Comparison of ENCODE assay signal across 21 cellular contexts in the genomic region with DNA sequence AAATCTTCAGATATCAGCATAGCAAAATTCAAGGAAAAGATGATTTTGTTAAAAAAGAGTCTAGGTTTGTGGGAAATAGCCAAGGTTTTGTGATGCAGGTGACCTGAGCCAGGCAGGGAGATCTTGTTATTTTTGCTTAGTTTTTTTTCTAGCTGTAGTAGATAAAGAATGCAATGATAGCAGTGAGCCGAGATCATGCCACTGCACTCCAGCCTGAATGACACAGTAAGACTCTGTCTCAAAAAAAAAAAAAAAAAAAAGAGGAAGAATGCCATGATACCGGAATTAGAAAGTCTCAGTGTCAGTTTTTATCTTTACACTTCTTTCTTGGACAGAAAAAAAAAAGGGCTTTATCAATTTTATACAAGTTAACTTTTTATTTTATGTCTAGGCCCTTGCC. TPM values are rescaled to one million over a fixed set of nuclear protein-coding genes. Genes with fewer than 3 reads are reported as not detected.
"Had no signal": no experiment of that assay in that cellular context is flagged by ENCODE, and none has a peak within 500 bp of the region (broad histone marks: within the 10 kb centered on the region; RNA-seq: fewer than 3 reads in every experiment).

No MANE protein-coding gene starts in this region.

- ATAC-seq: activated CD4-positive, CD25-positive, alpha-beta regulatory T cell treated with anti-CD3 and anti-CD28 coated beads, Interleukin-2, amount 50 U/mL, for 24 hours; gastrocnemius medialis; left lung; upper lobe of right lung had no signal

- DNase-seq: activated CD4-positive, alpha-beta T cell treated with anti-CD3 and anti-CD28 coated beads, Interleukin-2, amount 10 ng/mL, durations not matched to agents 7 days and 5 days; activated CD8-positive, alpha-beta memory T cell treated with anti-CD3 and anti-CD28 coated beads, Interleukin-2, amount 50 U/mL, for 48 hours; activated effector memory CD4-positive, alpha-beta T cell treated with anti-CD3 and anti-CD28 coated beads, Interleukin-2, amount 50 U/mL, for 16 hours; activated T-cell treated with anti-CD3 and anti-CD28 coated beads, Interleukin-2, amount 50 U/mL, for 48 hours; effector CD4-positive, alpha-beta T cell; gastrocnemius medialis; kidney; left lung; stimulated activated CD4-positive, alpha-beta T cell treated with anti-CD3 and anti-CD28 coated beads, Interleukin-2, amount 100 ng/mL, for 24 hours; SW 1271; upper lobe of right lung had no signal

- H3K27me3 ChIP-seq: breast epithelium, gastrocnemius medialis, left lung, suprapubic skin, upper lobe of right lung had no signal

- H3K27ac ChIP-seq: breast epithelium, gastrocnemius medialis, left lung, suprapubic skin, upper lobe of right lung had no signal

- H3K36me3 ChIP-seq: breast epithelium, gastrocnemius medialis, left lung, suprapubic skin, upper lobe of right lung had no signal

- H3K4me3 ChIP-seq: breast epithelium, gastrocnemius medialis, left lung, suprapubic skin, upper lobe of right lung had no signal

- H3K9me3 ChIP-seq: gastrocnemius medialis, upper lobe of right lung had no signal

- H3K4me1 ChIP-seq: breast epithelium, gastrocnemius medialis, left lung, upper lobe of right lung had no signal

RNA-seq across cellular contexts. Expression of a gene that starts 27.5 kb away (rescaled TPM):
- total RNA-seq: activated CD4-positive, alpha-beta T cell treated with anti-CD3 and anti-CD28 coated beads, Interleukin-2, amount 10 ng/mL, durations not matched to agents 7 days and 5 days; astrocyte; left lung; lung microvascular endothelial cell; mesothelial cell of epicardium; neural crest cell; osteoblast; progenitor cell of endocrine pancreas; T-helper 2 cell treated with Interferon-gamma antibody and Interleukin-4, amounts not matched to agents 100 ng/mL and 5 ng/mL, for 36 hours; upper lobe of right lung had no signal
